ENCODE assay signal across 11 cellular contexts in the genomic region with DNA sequence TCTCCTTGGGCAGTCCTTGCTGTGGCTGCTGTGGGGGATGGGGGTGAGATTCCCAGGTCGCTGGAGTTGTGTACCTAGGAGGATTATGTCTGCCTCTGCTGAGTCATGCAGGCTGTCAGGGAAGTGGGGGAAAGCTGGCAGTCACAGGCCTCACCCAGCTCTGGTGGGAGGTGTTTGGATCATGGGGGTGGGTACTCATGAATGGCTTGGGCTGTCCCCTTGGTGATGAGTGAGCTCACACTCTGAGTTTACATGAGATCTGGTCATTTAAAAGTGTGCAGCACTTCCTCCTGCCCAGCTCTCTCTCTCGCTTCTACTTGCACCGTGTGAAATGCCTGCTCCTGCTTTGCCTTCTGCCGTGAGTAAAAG. TPM values are rescaled to one million over a fixed set of nuclear protein-coding genes. Genes with fewer than 3 reads are reported as not detected.
DNase-seq lines count a peak whose midpoint lies in the region; ATAC-seq, FAIRE-seq and TF ChIP-seq lines count a peak whose summit lies in the region.
"Had no signal": no experiment of that assay in that cellular context is flagged by ENCODE, and none has a peak within 500 bp of the region (broad histone marks: within the 10 kb centered on the region; RNA-seq: fewer than 3 reads in every experiment).

No MANE protein-coding gene starts in this region.

- ATAC-seq in body of pancreas, result peak; percentile 90
- ATAC-seq in upper lobe of right lung, result peak; percentile 45
- no peak for ATAC-seq in stimulated activated naive CD8-positive, alpha-beta T cell treated with anti-CD3 and anti-CD28 coated beads, Interleukin-15, amount 100 ng/mL, for 72 hours
- ATAC-seq: activated T-cell treated with anti-CD3 and anti-CD28 coated beads, Interleukin-2, amount 50 U/mL, for 4 hours had no signal

- H3K27ac Mint-ChIP-seq in stimulated activated naive CD8-positive, alpha-beta T cell treated with anti-CD3 and anti-CD28 coated beads, Interleukin-15, amount 100 ng/mL, for 72 hours, result no peak overlapping the region

- no peaks in the 10 kb centered on the region for H3K79me2 ChIP-seq in keratinocyte (ENCODE audit: control insufficient read depth, insufficient read depth, low read length)
- H3K79me2 ChIP-seq: parathyroid adenoma had no signal

- peak overlapping the region; percentile 9 to 48 (median 40) for H3K27ac ChIP-seq in body of pancreas
- H3K27ac ChIP-seq in keratinocyte (ENCODE audit: control insufficient read depth, insufficient read depth, low read length), result no peak overlapping the region
- H3K27ac ChIP-seq in upper lobe of right lung, result no peak overlapping the region
- H3K27ac ChIP-seq: parathyroid adenoma had no signal

- TF ChIP-seq POLR2A in body of pancreas (IDR thresholded peaks at IDR 0.05), result peak in 2 of 3 donors; percentile 19 to 29

- no peaks in the 10 kb centered on the region for H3K4me1 ChIP-seq in body of pancreas
- peaks cover 2% of the 10 kb centered on the region for H3K4me1 ChIP-seq in keratinocyte (ENCODE audit: control insufficient read depth, extremely low read depth, insufficient read depth, low read length)
- no peaks in the 10 kb centered on the region for H3K4me1 ChIP-seq in upper lobe of right lung
- H3K4me1 ChIP-seq: parathyroid adenoma had no signal

- peaks cover 0 to 7% of the 10 kb centered on the region in 2 donors for H3K9me3 Mint-ChIP-seq in stimulated activated naive CD8-positive, alpha-beta T cell treated with anti-CD3 and anti-CD28 coated beads, Interleukin-15, amount 100 ng/mL, for 72 hours
- H3K9me3 Mint-ChIP-seq: activated T-cell treated with anti-CD3 and anti-CD28 coated beads, Interleukin-2, amount 50 U/mL, for 4 hours had no signal

- WGBS in body of pancreas, 2 donors, result 55 to 66% methylated on average over 4 of the region's 4 CpGs

- no peaks in the 10 kb centered on the region for H3K9me3 ChIP-seq in body of pancreas
- H3K9me3 ChIP-seq in keratinocyte (ENCODE audit: control insufficient read depth, low read depth, low read length), result no peaks in the 10 kb centered on the region
- no peaks in the 10 kb centered on the region for H3K9me3 ChIP-seq in upper lobe of right lung

- H3K4me3 ChIP-seq in body of pancreas (no peak overlapping the region), keratinocyte (ENCODE audit: control insufficient read depth in 2 of 3, extremely low read depth in 1 of 3, insufficient read depth in 2 of 3, low read depth in 1 of 3, low read length in 3 of 3) (no peak overlapping the region), upper lobe of right lung (no peak overlapping the region)

- intact Hi-C loops in body of pancreas (cut with DNase I), result no loop called here
- intact Hi-C loops in upper lobe of right lung (cut with DNase I), result no loop called here

- H3K4me3 Mint-ChIP-seq in stimulated activated naive CD8-positive, alpha-beta T cell treated with anti-CD3 and anti-CD28 coated beads, Interleukin-15, amount 100 ng/mL, for 72 hours, result no peak overlapping the region
- H3K4me3 Mint-ChIP-seq: activated T-cell treated with anti-CD3 and anti-CD28 coated beads, Interleukin-2, amount 50 U/mL, for 4 hours had no signal

- peaks cover 56% of the 10 kb centered on the region for H3K27me3 Mint-ChIP-seq in stimulated activated naive CD8-positive, alpha-beta T cell treated with anti-CD3 and anti-CD28 coated beads, Interleukin-15, amount 100 ng/mL, for 72 hours

- H4K20me1 ChIP-seq in keratinocyte (ENCODE audit: control insufficient read depth, extremely low read depth, insufficient read depth, low read length), result no peaks in the 10 kb centered on the region

- peak overlapping the region; percentile 56 for H2AFZ ChIP-seq in keratinocyte (ENCODE audit: control insufficient read depth, low read length)
- H2AFZ ChIP-seq: parathyroid adenoma had no signal

- no peaks in the 10 kb centered on the region for H3K4me1 Mint-ChIP-seq in stimulated activated naive CD8-positive, alpha-beta T cell treated with anti-CD3 and anti-CD28 coated beads, Interleukin-15, amount 100 ng/mL, for 72 hours

- no peaks in the 10 kb centered on the region for H3K27me3 ChIP-seq in body of pancreas
- no peaks in the 10 kb centered on the region for H3K27me3 ChIP-seq in keratinocyte (ENCODE audit: control insufficient read depth, extremely low read depth, insufficient read depth, low read length)
- no peaks in the 10 kb centered on the region for H3K27me3 ChIP-seq in upper lobe of right lung

- DNase-seq in NCI-H82 (lab: John Stamatoyannopoulos, UW), result peak; percentile 80
- no peak for DNase-seq in NCI-H82 treated with DMSO at 0.1 percent for 48 hours (lab: John Stamatoyannopoulos, UW; ENCODE audit: unreplicated experiment)
- DNase-seq in body of pancreas, result peak; percentile 40 to 66 (median 55)
- peak; percentile 0 for DNase-seq in keratinocyte (ENCODE audit: low read depth, low spot score)
- no peak for DNase-seq in upper lobe of right lung
- DNase-seq in NCI-H2081 (lab: John Stamatoyannopoulos, UW), result no peak
- DNase-seq in NOMO-1 treated with DMSO at 0.1 percent for 48 hours (lab: John Stamatoyannopoulos, UW; ENCODE audit: unreplicated experiment), result no peak
- no peak for DNase-seq in stimulated activated naive CD8-positive, alpha-beta T cell treated with anti-CD3 and anti-CD28 coated beads, Interleukin-15, amount 100 ng/mL, for 72 hours
- DNase-seq: activated T-cell treated with anti-CD3 and anti-CD28 coated beads, Interleukin-2, amount 50 U/mL, for 4 hours; glutamatergic neuron had no signal

- no peak overlapping the region for H3K4me2 ChIP-seq in keratinocyte (ENCODE audit: control insufficient read depth, extremely low read depth, insufficient read depth, low read depth, low read length)

- H3K9me1 ChIP-seq in keratinocyte (ENCODE audit: control insufficient read depth, extremely low read depth, insufficient read depth, low read length), result no peaks in the 10 kb centered on the region

- dilution Hi-C loops in keratinocyte (cut with MboI; ENCODE audit: extremely low pct_ligation_motif_present, low sequenced_read_pairs), result no loop called here

- FAIRE-seq in keratinocyte (lab: Jason Lieb, UNC), result no peak

- no peak overlapping the region for H3K9ac ChIP-seq in keratinocyte (ENCODE audit: control insufficient read depth, extremely low read depth, insufficient read depth, low read length)
- H3K9ac ChIP-seq: parathyroid adenoma had no signal

- no peak for TF ChIP-seq CTCF in body of pancreas (IDR thresholded peaks at IDR 0.05)
- no peak for TF ChIP-seq CTCF in keratinocyte (optimal IDR thresholded peaks at IDR 0.05 in 1 of 3, IDR thresholded peaks at IDR 0.05 in 1 of 3, conservative IDR thresholded peaks at IDR 0.05 in 1 of 3; ENCODE audit: extremely low read depth in 1 of 3, insufficient read depth in 2 of 3, low read length in 3 of 3)
- TF ChIP-seq CTCF in upper lobe of right lung (IDR thresholded peaks at IDR 0.05), result no peak

- H3K36me3 ChIP-seq in body of pancreas (replicated peaks in 1 of 2; ENCODE audit: insufficient read depth in 1 of 2, low read depth in 2 of 2) (no peaks in the 10 kb centered on the region), keratinocyte (ENCODE audit: control insufficient read depth in 2 of 2, extremely low read depth in 1 of 2, insufficient read depth in 2 of 2, low read length in 2 of 2) (no peaks in the 10 kb centered on the region), upper lobe of right lung (no peaks in the 10 kb centered on the region)

RNA-seq across cellular contexts. Expression of gene PDLIM3, which starts 24.6 kb away (rescaled TPM):
- total RNA-seq in body of pancreas (10 to 100 TPM; 22.1 to 40.2 TPM), upper lobe of right lung (24.4 TPM)
- polyA plus RNA-seq in keratinocyte, result 0.08 TPM in 1 of 3 replicates, not detected in the others
- polyA plus RNA-seq in keratinocyte (2011; ENCODE audit: low read depth), result 0.24 TPM
- polyA plus RNA-seq in keratinocyte (2011; cell fraction: cytosol; rRNA removed), result not detected in 2 replicates
- polyA plus RNA-seq in keratinocyte (2011; cell fraction: nucleus; rRNA removed), result 0.03 TPM in 1 of 2 replicates, not detected in the other
- polyA plus RNA-seq in keratinocyte (2012; ENCODE audit: low replicate concordance), result 0.41 TPM in 1 of 2 replicates, not detected in the other
- not detected in 3 replicates for polyA minus RNA-seq in keratinocyte
- not detected for polyA minus RNA-seq in keratinocyte (2011; cell fraction: cytosol; rRNA and poly(A)+ RNA removed)
- polyA minus RNA-seq in keratinocyte (2011; cell fraction: nucleus; rRNA and poly(A)+ RNA removed), result not detected in 2 replicates
- total RNA-seq: activated T-cell treated with anti-CD3 and anti-CD28 coated beads, Interleukin-2, amount 50 U/mL, for 4 hours had no signal

Comparison
In these comparisons a context has a peak if more than half of its experiments do, and no peak if none do; other contexts are left out.
1. DNase-seq: peak in NCI-H82 (single experiment), body of pancreas (4 of 4) and keratinocyte (single experiment); none in NCI-H82 treated with DMSO at 0.1 percent for 48 hours (single experiment), upper lobe of right lung (single experiment), NCI-H2081 (0 of 2), NOMO-1 treated with DMSO at 0.1 percent for 48 hours (single experiment) and stimulated activated naive CD8-positive, alpha-beta T cell treated with anti-CD3 and anti-CD28 coated beads, Interleukin-15, amount 100 ng/mL, for 72 hours (0 of 2).
2. H3K27ac ChIP-seq: peak in body of pancreas (4 of 4); none in keratinocyte (single experiment) and upper lobe of right lung (single experiment).